Comparison of ENCODE assay signal across 23 cellular contexts in genomic region chr18:34297287-34297686, GRCh38.
"Had no signal": no experiment of that assay in that cellular context is flagged by ENCODE, and none has a peak within 500 bp of the region (broad histone marks: within the 10 kb centered on the region; RNA-seq: fewer than 3 reads in every experiment).

No MANE protein-coding gene starts in this region.

- H3K9me3 Mint-ChIP-seq: nephron progenitor cell; stimulated activated memory B cell treated with anti-CD40 and anti-IgM and Interleukin-4, amounts not matched to agents 10 μg/mL and 1 μg/mL and 100 μg/mL, for 72 hours had no signal

- H3K36me3 ChIP-seq: left lung, lower lobe of right lung, prostate gland, right lobe of liver, tibial artery, upper lobe of left lung, uterus had no signal

- H3K27ac ChIP-seq: hepatocyte, left lung, lower lobe of right lung, parathyroid adenoma, prostate gland, right lobe of liver, tibial artery, upper lobe of left lung, uterus had no signal

- H3K27me3 Mint-ChIP-seq: dendritic cell treated with granulocyte-macrophage colony-stimulating factor and Interleukin-4, amounts not matched to agents 40 ng/mL and 50 ng/mL, for 4 days; memory B cell; naive thymus-derived CD4-positive, alpha-beta T cell; stimulated activated memory B cell treated with anti-CD40 and anti-IgM and Interleukin-4, amounts not matched to agents 10 μg/mL and 1 μg/mL and 100 μg/mL, for 72 hours; stimulated activated naive CD8-positive, alpha-beta T cell treated with anti-CD3 and anti-CD28 coated beads, Interleukin-15, Interleukin-2, amounts not matched to agents 100 ng/mL and 50 ng/mL, for 24 hours had no signal

- H3K27ac Mint-ChIP-seq: dendritic cell treated with granulocyte-macrophage colony-stimulating factor and Interleukin-4, amounts not matched to agents 40 ng/mL and 50 ng/mL, for 4 days; memory B cell; naive thymus-derived CD4-positive, alpha-beta T cell; nephron progenitor cell; stimulated activated memory B cell treated with anti-CD40 and anti-IgM and Interleukin-4, amounts not matched to agents 10 μg/mL and 1 μg/mL and 100 μg/mL, for 72 hours; stimulated activated naive CD8-positive, alpha-beta T cell treated with anti-CD3 and anti-CD28 coated beads, Interleukin-15, Interleukin-2, amounts not matched to agents 100 ng/mL and 50 ng/mL, for 24 hours had no signal

- H3K4me3 ChIP-seq: hepatocyte, left lung, lower lobe of right lung, prostate gland, right lobe of liver, tibial artery, upper lobe of left lung, uterus had no signal

- DNase-seq: erythroblast; foreskin melanocyte; head of caudate nucleus; islet precursor cell; left lung; lower lobe of right lung; naive thymus-derived CD4-positive, alpha-beta T cell; nephron progenitor cell; retina; right lobe of liver; stimulated activated CD4-positive, alpha-beta T cell treated with anti-CD3 and anti-CD28 coated beads, Interleukin-4, amount 100 ng/mL, for 1 hour; tibial artery; upper lobe of left lung; uterus had no signal

- H3K36me3 Mint-ChIP-seq: memory B cell; naive thymus-derived CD4-positive, alpha-beta T cell; stimulated activated memory B cell treated with anti-CD40 and anti-IgM and Interleukin-4, amounts not matched to agents 10 μg/mL and 1 μg/mL and 100 μg/mL, for 72 hours had no signal

- H3K4me1 ChIP-seq: left lung, lower lobe of right lung, parathyroid adenoma, prostate gland, right lobe of liver, tibial artery, upper lobe of left lung, uterus had no signal

- H3K4me3 Mint-ChIP-seq: dendritic cell treated with granulocyte-macrophage colony-stimulating factor and Interleukin-4, amounts not matched to agents 40 ng/mL and 50 ng/mL, for 4 days; memory B cell; naive thymus-derived CD4-positive, alpha-beta T cell; nephron progenitor cell; stimulated activated memory B cell treated with anti-CD40 and anti-IgM and Interleukin-4, amounts not matched to agents 10 μg/mL and 1 μg/mL and 100 μg/mL, for 72 hours; stimulated activated naive CD8-positive, alpha-beta T cell treated with anti-CD3 and anti-CD28 coated beads, Interleukin-15, Interleukin-2, amounts not matched to agents 100 ng/mL and 50 ng/mL, for 24 hours had no signal

- H3K4me1 Mint-ChIP-seq: memory B cell; naive thymus-derived CD4-positive, alpha-beta T cell; nephron progenitor cell; stimulated activated memory B cell treated with anti-CD40 and anti-IgM and Interleukin-4, amounts not matched to agents 10 μg/mL and 1 μg/mL and 100 μg/mL, for 72 hours had no signal

- H3K27me3 ChIP-seq: hepatocyte, left lung, right lobe of liver, tibial artery, upper lobe of left lung, uterus had no signal

- FAIRE-seq: colon, endothelial cell of umbilical vein had no signal

- H3K9ac ChIP-seq: parathyroid adenoma had no signal

- H3K9me3 ChIP-seq: left lung, lower lobe of right lung, prostate gland, right lobe of liver, tibial artery, upper lobe of left lung, uterus had no signal
